Comparison of ENCODE assay signal across 2 cellular contexts in genomic region chrX:24657671-24658410, GRCh38.
A peak's percentile ranks its signal among the peaks of the same experiment; 100 is the strongest.
TF ChIP-seq lines count a peak whose summit lies in the region.

No MANE protein-coding gene starts in this region.

TF ChIP-seq in A549, 52 proteins besides CTCF, POLR2A, EP300 and RAD21:
- TF ChIP-seq RFX5 (IDR thresholded peaks at IDR 0.05): no peak
- peak; percentile 77 for TF ChIP-seq MAFK (IDR thresholded peaks at IDR 0.05; ENCODE audit: partially characterized antibody)
- TF ChIP-seq RCOR1 (IDR thresholded peaks at IDR 0.05; ENCODE audit: low read depth, low read length): no peak

TF ChIP-seq in H1, 55 proteins besides CTCF, POLR2A, EP300 and RAD21:
- no peak for TF ChIP-seq HDAC2 (IDR thresholded peaks at IDR 0.05; ENCODE audit: borderline replicate concordance in 1 of 2, low read depth in 2 of 2, low read length in 2 of 2)
- TF ChIP-seq MAFK (IDR thresholded peaks at IDR 0.05; ENCODE audit: low read depth, low read length): peak; percentile 30; the same call in 1 of the 2 replicates
TF ChIP-seq in H1: peak in this region for 1.
